In genomic region chr1:179046808-179047636, GRCh38 we compare ENCODE assay signal across 19 cellular contexts. TPM values are rescaled to one million over a fixed set of nuclear protein-coding genes. Genes with fewer than 3 reads are reported as not detected.
DNase-seq lines count a peak whose midpoint lies in the region; ATAC-seq and TF ChIP-seq lines count a peak whose summit lies in the region.
"Had no signal": no experiment of that assay in that cellular context is flagged by ENCODE, and none has a peak within 500 bp of the region (broad histone marks: within the 10 kb centered on the region; RNA-seq: fewer than 3 reads in every experiment).

No MANE protein-coding gene starts in this region.

- TF ChIP-seq CTCF in cardiac muscle cell (IDR thresholded peaks at IDR 0.05; ENCODE audit: low read depth, low read length) (no peak), neural crest cell (conservative IDR thresholded peaks at IDR 0.05) (no peak)

- no peaks in the 10 kb centered on the region for H3K9me3 Mint-ChIP-seq in activated CD4-positive, alpha-beta T cell treated with anti-CD3 and anti-CD28 coated beads, Interleukin-2, amount 10 ng/mL, durations not matched to agents 7 days and 5 days
- H3K9me3 Mint-ChIP-seq in neural crest cell: no peaks in the 10 kb centered on the region
- H3K9me3 Mint-ChIP-seq: CD8-positive, alpha-beta T cell; immature natural killer cell; stimulated activated naive B cell treated with anti-CD40 and anti-IgM and Interleukin-4, amounts not matched to agents 10 μg/mL and 1 μg/mL and 100 μg/mL, for 72 hours had no signal

- no peaks in the 10 kb centered on the region for H3K36me3 ChIP-seq in cardiac muscle cell
- H3K36me3 ChIP-seq: pancreas had no signal

- H3K9me3 ChIP-seq in T-helper 17 cell (ENCODE audit: control insufficient read depth, low read length, poor library complexity, severe bottlenecking) (no peaks in the 10 kb centered on the region), cardiac muscle cell (ENCODE audit: low read depth) (no peaks in the 10 kb centered on the region)
- H3K9me3 ChIP-seq: pancreas had no signal

- no peaks in the 10 kb centered on the region for H3K27me3 Mint-ChIP-seq in activated CD4-positive, alpha-beta T cell treated with anti-CD3 and anti-CD28 coated beads, Interleukin-2, amount 10 ng/mL, durations not matched to agents 7 days and 5 days
- no peaks in the 10 kb centered on the region for H3K27me3 Mint-ChIP-seq in T-helper 17 cell
- H3K27me3 Mint-ChIP-seq in neural crest cell (ENCODE audit: low read depth): no peaks in the 10 kb centered on the region
- H3K27me3 Mint-ChIP-seq: stimulated activated naive B cell treated with anti-CD40 and anti-IgM and Interleukin-4, amounts not matched to agents 10 μg/mL and 1 μg/mL and 100 μg/mL, for 72 hours had no signal

- H3K4me1 ChIP-seq in cardiac muscle cell (ENCODE audit: low read depth): peaks cover 19% of the 10 kb centered on the region
- H3K4me1 ChIP-seq: pancreas had no signal

- no peaks in the 10 kb centered on the region for H3K27me3 ChIP-seq in cardiac muscle cell
- H3K27me3 ChIP-seq: pancreas had no signal

- DNase-seq in activated CD4-positive, alpha-beta T cell treated with anti-CD3 and anti-CD28 coated beads, Interleukin-2, amount 10 ng/mL, durations not matched to agents 7 days and 5 days: no peak
- no peak for DNase-seq in activated CD4-positive, alpha-beta T cell treated with anti-CD3 and anti-CD28 coated beads, Interleukin-2, amount 50 U/mL, for 1 hour
- no peak for DNase-seq in T-helper 17 cell
- DNase-seq in cardiac muscle cell (ENCODE audit: low read depth in 1 of 2, low spot score in 1 of 2): peak; percentile 35 to 85
- no peak for DNase-seq in neural crest cell (ENCODE audit: low read depth, low spot score)
- DNase-seq in NCI-H2171 treated with DMSO at 0.1 percent for 48 hours (lab: John Stamatoyannopoulos, UW): no peak
- DNase-seq in activated CD4-positive, alpha-beta T cell treated with anti-CD3 and anti-CD28 coated beads, Interleukin-2, amount 50 U/mL, for 4 hours: no peak
- DNase-seq: activated CD4-positive, alpha-beta T cell treated with anti-CD3 and anti-CD28 coated beads, Interleukin-2, amount 50 U/mL, for 48 hours; activated T-cell treated with anti-CD3 and anti-CD28 coated beads, Interleukin-2, amount 50 U/mL, for 48 hours; amniotic stem cell; CD8-positive, alpha-beta T cell; immature natural killer cell; MV-4-11; NCI-H2171; pancreas; SIG-M5; small intestine; stimulated activated naive B cell treated with anti-CD40 and anti-IgM and Interleukin-4, amounts not matched to agents 10 μg/mL and 1 μg/mL and 100 μg/mL, for 72 hours had no signal

- CTCF ChIA-PET in activated CD4-positive, alpha-beta T cell treated with anti-CD3 and anti-CD28 coated beads, Interleukin-2, amount 10 ng/mL, durations not matched to agents 7 days and 5 days (lab: Charles Lee): no interaction called here

- peaks cover 6% of the 10 kb centered on the region for H3K4me1 Mint-ChIP-seq in activated CD4-positive, alpha-beta T cell treated with anti-CD3 and anti-CD28 coated beads, Interleukin-2, amount 10 ng/mL, durations not matched to agents 7 days and 5 days
- peaks cover 8% of the 10 kb centered on the region for H3K4me1 Mint-ChIP-seq in T-helper 17 cell
- H3K4me1 Mint-ChIP-seq in neural crest cell: peaks cover 11% of the 10 kb centered on the region

- peak overlapping the region; percentile 13 for H3K27ac ChIP-seq in cardiac muscle cell
- H3K27ac ChIP-seq: pancreas had no signal

- H3K4me3 ChIP-seq in cardiac muscle cell: no peak overlapping the region
- H3K4me3 ChIP-seq: pancreas had no signal

- POLR2A ChIA-PET in activated CD4-positive, alpha-beta T cell treated with anti-CD3 and anti-CD28 coated beads, Interleukin-2, amount 10 ng/mL, durations not matched to agents 7 days and 5 days (lab: Charles Lee): no interaction called here

- H3K27ac Mint-ChIP-seq in activated CD4-positive, alpha-beta T cell treated with anti-CD3 and anti-CD28 coated beads, Interleukin-2, amount 10 ng/mL, durations not matched to agents 7 days and 5 days: peak overlapping the region; percentile 1
- H3K27ac Mint-ChIP-seq in T-helper 17 cell (peak overlapping the region; percentile 72), neural crest cell (ENCODE audit: unreplicated experiment) (peak overlapping the region; percentile 75)
- H3K27ac Mint-ChIP-seq: stimulated activated naive B cell treated with anti-CD40 and anti-IgM and Interleukin-4, amounts not matched to agents 10 μg/mL and 1 μg/mL and 100 μg/mL, for 72 hours had no signal

- ATAC-seq in T-helper 17 cell (no peak), GM21786 (IDR thresholded peaks at IDR 0.05; ENCODE audit: unreplicated experiment) (no peak)
- ATAC-seq: CD8-positive, alpha-beta T cell; stimulated activated naive B cell treated with anti-CD40 and anti-IgM and Interleukin-4, amounts not matched to agents 10 μg/mL and 1 μg/mL and 100 μg/mL, for 72 hours had no signal

- H3K4me3 Mint-ChIP-seq in activated CD4-positive, alpha-beta T cell treated with anti-CD3 and anti-CD28 coated beads, Interleukin-2, amount 10 ng/mL, durations not matched to agents 7 days and 5 days: no peak overlapping the region
- no peak overlapping the region for H3K4me3 Mint-ChIP-seq in T-helper 17 cell
- no peak overlapping the region for H3K4me3 Mint-ChIP-seq in neural crest cell
- H3K4me3 Mint-ChIP-seq: CD8-positive, alpha-beta T cell; immature natural killer cell; stimulated activated naive B cell treated with anti-CD40 and anti-IgM and Interleukin-4, amounts not matched to agents 10 μg/mL and 1 μg/mL and 100 μg/mL, for 72 hours had no signal

- peaks cover 11% of the 10 kb centered on the region for H3K36me3 Mint-ChIP-seq in activated CD4-positive, alpha-beta T cell treated with anti-CD3 and anti-CD28 coated beads, Interleukin-2, amount 10 ng/mL, durations not matched to agents 7 days and 5 days (ENCODE audit: low read depth)
- H3K36me3 Mint-ChIP-seq in T-helper 17 cell (ENCODE audit: low read depth): peaks cover 4% of the 10 kb centered on the region
- peaks cover 11% of the 10 kb centered on the region for H3K36me3 Mint-ChIP-seq in neural crest cell (ENCODE audit: low read depth)

RNA-seq across cellular contexts. Expression of gene FAM20B, which starts 21.3 kb away (rescaled TPM):
- 10 to 100 TPM; 25.1 to 31.3 TPM for total RNA-seq in activated CD4-positive, alpha-beta T cell treated with anti-CD3 and anti-CD28 coated beads, Interleukin-2, amount 10 ng/mL, durations not matched to agents 7 days and 5 days
- total RNA-seq in T-helper 17 cell (10 to 100 TPM; 18.1 to 26.7 TPM), cardiac muscle cell (16.2 and 23.0 TPM in 2 replicates), neural crest cell (38.8 and 39.7 TPM in 2 replicates)
- polyA plus RNA-seq in cardiac muscle cell: 8.4 and 10.9 TPM in 2 replicates

RNA-seq across cellular contexts. Expression of gene TOR3A, which starts 34.8 kb away (rescaled TPM):
- total RNA-seq in activated CD4-positive, alpha-beta T cell treated with anti-CD3 and anti-CD28 coated beads, Interleukin-2, amount 10 ng/mL, durations not matched to agents 7 days and 5 days: 10 to 100 TPM; 43.9 to 46.6 TPM
- total RNA-seq in T-helper 17 cell (10 to 100 TPM; 29.4 to 38.5 TPM), cardiac muscle cell (26.5 and 29.0 TPM in 2 replicates), neural crest cell (21.2 and 25.1 TPM in 2 replicates)
- 21.4 and 29.5 TPM in 2 replicates for polyA plus RNA-seq in cardiac muscle cell

Comparison
In these comparisons a context has a peak if more than half of its experiments do, and no peak if none do; other contexts are left out.
1. DNase-seq: peak in cardiac muscle cell (2 of 2); none in activated CD4-positive, alpha-beta T cell treated with anti-CD3 and anti-CD28 coated beads, Interleukin-2, amount 10 ng/mL, durations not matched to agents 7 days and 5 days (single experiment), activated CD4-positive, alpha-beta T cell treated with anti-CD3 and anti-CD28 coated beads, Interleukin-2, amount 50 U/mL, for 1 hour (single experiment), T-helper 17 cell (0 of 3), neural crest cell (single experiment), NCI-H2171 treated with DMSO at 0.1 percent for 48 hours (single experiment) and activated CD4-positive, alpha-beta T cell treated with anti-CD3 and anti-CD28 coated beads, Interleukin-2, amount 50 U/mL, for 4 hours (0 of 2).
2. H3K27ac Mint-ChIP-seq: peak in every context shown above with its lines; median percentile 75 in neural crest cell; 72 in T-helper 17 cell; 1 in activated CD4-positive, alpha-beta T cell treated with anti-CD3 and anti-CD28 coated beads, Interleukin-2, amount 10 ng/mL, durations not matched to agents 7 days and 5 days.